Comparison of ENCODE assay signal across 22 cellular contexts in genomic region chr4:182369211-182369610, GRCh38.
A peak's percentile ranks its signal among the peaks of the same experiment; 100 is the strongest.
DNase-seq lines count a peak whose midpoint lies in the region; ATAC-seq and TF ChIP-seq lines count a peak whose summit lies in the region.
"Had no signal": no experiment of that assay in that cellular context is flagged by ENCODE, and none has a peak within 500 bp of the region (broad histone marks: within the 10 kb centered on the region; RNA-seq: fewer than 3 reads in every experiment).

No MANE protein-coding gene starts in this region.

- H3K36me3 ChIP-seq in adipocyte (ENCODE audit: control insufficient read depth, insufficient read depth, low read length, severe bottlenecking): no peaks in the 10 kb centered on the region
- no peaks in the 10 kb centered on the region for H3K36me3 ChIP-seq in mammary epithelial cell (ENCODE audit: insufficient read depth, low read length)
- H3K36me3 ChIP-seq: MG63 had no signal

- peaks cover 25% of the 10 kb centered on the region for H3K4me1 Mint-ChIP-seq in glutamatergic neuron (ENCODE audit: low read depth, unreplicated experiment)
- H3K4me1 Mint-ChIP-seq: activated naive CD8-positive, alpha-beta T cell treated with anti-CD3 and anti-CD28 coated beads, Interleukin-2, amount 10 ng/mL, durations not matched to agents 7 days and 5 days had no signal

- dilution Hi-C loops in mammary epithelial cell (cut with HindIII; ENCODE audit: low sequenced_read_pairs): no loop called here

- H3K9me3 ChIP-seq in adipocyte (ENCODE audit: control insufficient read depth, low read length): no peaks in the 10 kb centered on the region
- no peaks in the 10 kb centered on the region for H3K9me3 ChIP-seq in mammary epithelial cell (replicated peaks; ENCODE audit: insufficient read depth, low read length)
- H3K9me3 ChIP-seq: MG63 had no signal

- H3K79me2 ChIP-seq in mammary epithelial cell (ENCODE audit: insufficient read depth, low read length): no peaks in the 10 kb centered on the region

- in situ Hi-C loops in mammary epithelial cell (cut with MboI; ENCODE audit: low sequenced_read_pairs in 2 of 2): no loop called here

- no peaks in the 10 kb centered on the region for H3K4me1 ChIP-seq in adipocyte (ENCODE audit: control insufficient read depth, insufficient read depth, low read length)
- H3K4me1 ChIP-seq in mammary epithelial cell (ENCODE audit: insufficient read depth, low read length): no peaks in the 10 kb centered on the region

- TF ChIP-seq CTCF in glutamatergic neuron (IDR thresholded peaks at IDR 0.05; ENCODE audit: partially characterized antibody, unreplicated experiment) (no peak), mammary epithelial cell (conservative IDR thresholded peaks at IDR 0.05 in 1 of 2, IDR thresholded peaks at IDR 0.05 in 1 of 2; ENCODE audit: extremely low read depth in 1 of 2, insufficient read depth in 1 of 2, low read depth in 1 of 2, low read length in 2 of 2) (no peak)

- H3K36me3 Mint-ChIP-seq in glutamatergic neuron (ENCODE audit: unreplicated experiment): no peaks in the 10 kb centered on the region
- H3K36me3 Mint-ChIP-seq: activated naive CD8-positive, alpha-beta T cell treated with anti-CD3 and anti-CD28 coated beads, Interleukin-2, amount 10 ng/mL, durations not matched to agents 7 days and 5 days had no signal

- CTCF ChIA-PET in mammary epithelial cell (lab: Charles Lee; ENCODE audit: low non-redundant PET): no interaction called here

- H3K4me3 Mint-ChIP-seq in glutamatergic neuron (ENCODE audit: unreplicated experiment): no peak overlapping the region
- H3K4me3 Mint-ChIP-seq: activated naive CD8-positive, alpha-beta T cell treated with anti-CD3 and anti-CD28 coated beads, Interleukin-2, amount 10 ng/mL, durations not matched to agents 7 days and 5 days; nephron progenitor cell had no signal

- intact Hi-C loops in mammary epithelial cell (cut with micrococcal nuclease): no loop called here

- no peak for ATAC-seq in HG02623 (IDR thresholded peaks at IDR 0.05; ENCODE audit: unreplicated experiment)
- ATAC-seq in GM19455 (IDR thresholded peaks at IDR 0.05; ENCODE audit: unreplicated experiment): no peak

- no peaks in the 10 kb centered on the region for H4K20me1 ChIP-seq in mammary epithelial cell (ENCODE audit: insufficient read depth, low read length)

- BruUV-seq in mammary epithelial cell (replicated peaks; lab: Mats Ljungman, UMichigan): no TSS peak

- no peak overlapping the region for H3K27ac ChIP-seq in mammary epithelial cell (ENCODE audit: insufficient read depth, low read depth, low read length)

- DNase-seq in A172 (ENCODE audit: low spot score): peak; percentile 48
- DNase-seq in HCEC 1CT: peak; percentile 27
- DNase-seq in adipocyte (ENCODE audit: low read depth): peak; percentile 55
- no peak for DNase-seq in glutamatergic neuron
- no peak for DNase-seq in mammary epithelial cell
- DNase-seq in NOMO-1 (lab: John Stamatoyannopoulos, UW; ENCODE audit: unreplicated experiment in 2 of 2): no peak
- DNase-seq: 8988T; activated naive CD8-positive, alpha-beta T cell treated with anti-CD3 and anti-CD28 coated beads, Interleukin-2, amount 10 ng/mL, durations not matched to agents 7 days and 5 days; DMS 273 treated with DMSO at 0.1 percent for 48 hours; effector CD4-positive, alpha-beta T cell; kidney glomerular epithelial cell; MG63; NCI-H187; NCI-H446; nephron progenitor cell; SHP77 treated with DMSO at 0.1 percent for 48 hours; small intestine; stimulated activated CD4-positive, alpha-beta T cell treated with anti-CD3 and anti-CD28 coated beads, Interleukin-4, amount 100 ng/mL, for 4 hours; T-helper 2 cell had no signal

- no peaks in the 10 kb centered on the region for H3K27me3 Mint-ChIP-seq in glutamatergic neuron (ENCODE audit: unreplicated experiment)
- H3K27me3 Mint-ChIP-seq: activated naive CD8-positive, alpha-beta T cell treated with anti-CD3 and anti-CD28 coated beads, Interleukin-2, amount 10 ng/mL, durations not matched to agents 7 days and 5 days; progenitor cell of endocrine pancreas had no signal

- H3K4me3 ChIP-seq in adipocyte (ENCODE audit: low read length) (no peak overlapping the region), mammary epithelial cell (replicated peaks in 1 of 3; ENCODE audit: insufficient read depth in 1 of 3, low read depth in 2 of 3, low read length in 3 of 3) (no peak overlapping the region)
- H3K4me3 ChIP-seq: MG63 had no signal

- peak overlapping the region; percentile 82 for H3K27ac Mint-ChIP-seq in glutamatergic neuron (ENCODE audit: unreplicated experiment)
- H3K27ac Mint-ChIP-seq: activated naive CD8-positive, alpha-beta T cell treated with anti-CD3 and anti-CD28 coated beads, Interleukin-2, amount 10 ng/mL, durations not matched to agents 7 days and 5 days; nephron progenitor cell; progenitor cell of endocrine pancreas had no signal

- WGBS in mammary epithelial cell (ENCODE audit: low coverage, missing lambda C conversion rate): 93% methylated on average over 3 of the region's 3 CpGs

- H3K9me3 Mint-ChIP-seq in glutamatergic neuron (ENCODE audit: unreplicated experiment): peaks cover 4% of the 10 kb centered on the region

- no peak overlapping the region for H3K9ac ChIP-seq in adipocyte (ENCODE audit: low read length)
- no peak overlapping the region for H3K9ac ChIP-seq in mammary epithelial cell (ENCODE audit: insufficient read depth, low read length)

- H3K4me2 ChIP-seq in mammary epithelial cell (ENCODE audit: insufficient read depth, low read depth, low read length): no peak overlapping the region

- no peak overlapping the region for H2AFZ ChIP-seq in mammary epithelial cell (ENCODE audit: low read depth, low read length)

- H3K27me3 ChIP-seq in adipocyte (replicated peaks; ENCODE audit: control insufficient read depth, insufficient read depth, low read length): no peaks in the 10 kb centered on the region
- H3K27me3 ChIP-seq in mammary epithelial cell (ENCODE audit: insufficient read depth, low read length): no peaks in the 10 kb centered on the region
- H3K27me3 ChIP-seq: MG63 had no signal

Comparison
In these comparisons a context has a peak if more than half of its experiments do, and no peak if none do; other contexts are left out.
1. DNase-seq: peak in A172 (single experiment), HCEC 1CT (single experiment) and adipocyte (single experiment); none in glutamatergic neuron (single experiment), mammary epithelial cell (single experiment) and NOMO-1 (0 of 2).